ENCODE assay signal across 8 cellular contexts in genomic region chr1:21659099-21659923, GRCh38. TPM values are rescaled to one million over a fixed set of nuclear protein-coding genes. Genes with fewer than 3 reads are reported as not detected.
DNase-seq lines count a peak whose midpoint lies in the region; ATAC-seq and TF ChIP-seq lines count a peak whose summit lies in the region.

No MANE protein-coding gene starts in this region.

- TF ChIP-seq CTCF in RWPE1 (conservative IDR thresholded peaks at IDR 0.05; ENCODE audit: low read depth) = peak; percentile 95
- TF ChIP-seq CTCF in foreskin keratinocyte (conservative IDR thresholded peaks at IDR 0.05) = peak; percentile 99
- peak; percentile 78 to 96 (median 92) for TF ChIP-seq CTCF in testis (IDR thresholded peaks at IDR 0.05)

- no peaks in the 10 kb centered on the region for H3K36me3 ChIP-seq in testis (ENCODE audit: low read depth, missing control alignments)

- H3K4me1 ChIP-seq in foreskin keratinocyte = no peaks in the 10 kb centered on the region
- H3K4me1 ChIP-seq in testis = peaks cover 3% of the 10 kb centered on the region

- no peak for TF ChIP-seq POLR2A in testis (IDR thresholded peaks at IDR 0.05)

- intact Hi-C loops in testis (cut with DNase I; ENCODE audit: low total_unique reads) = no loop called here

- WGBS in testis, 2 donors = 0 to 1% methylated on average over 11 to 56 of the region's 64 CpGs

- peak; percentile 59 for ATAC-seq in foreskin keratinocyte
- ATAC-seq in GM18520 (IDR thresholded peaks at IDR 0.05; ENCODE audit: unreplicated experiment) = no peak

- POLR2A ChIA-PET in RWPE1 (lab: Yijun Ruan, JAX; ENCODE audit: low non-redundant PET) = interaction anchor here (0.5 kb wide), 1 partner anchor 169 kb away, joined by 6 read pairs; no protein-coding TSS in a partner anchor

- H3K27ac ChIP-seq in RWPE1 (no peak overlapping the region), foreskin keratinocyte (no peak overlapping the region), testis (no peak overlapping the region)

- H3K4me3 ChIP-seq in testis = peak overlapping the region in 1 of 2 donors; percentile 20

- H3K9me3 ChIP-seq in testis = no peaks in the 10 kb centered on the region

- CTCF ChIA-PET in RWPE1 (lab: Yijun Ruan, JAX) = interaction anchor here (0.6 to 1.5 kb wide), 11 partner anchors 15 to 426 kb away, joined by 3 to 13 read pairs (median 5); no protein-coding TSS in a partner anchor

- peaks cover 14% of the 10 kb centered on the region for H3K27me3 ChIP-seq in foreskin keratinocyte
- no peaks in the 10 kb centered on the region for H3K27me3 ChIP-seq in testis

- peak; percentile 72 for DNase-seq in Daoy (ENCODE audit: low read depth)
- peak; percentile 44 for DNase-seq in LHCN-M2 (ENCODE audit: low read depth)
- peak; percentile 88 for DNase-seq in RWPE1 (ENCODE audit: low spot score)
- DNase-seq in activated effector memory CD4-positive, alpha-beta T cell treated with Interleukin-2 at 50 U/mL for 16 hours = peak; percentile 74
- peak in 1 of 2 donors; percentile 31 for DNase-seq in foreskin keratinocyte
- DNase-seq in occipital lobe (lab: John Stamatoyannopoulos, UW) = peak; percentile 52
- DNase-seq in testis = peak; percentile 85

RNA-seq across cellular contexts. Expression of gene RAP1GAP, which starts 9.8 kb away (rescaled TPM):
- total RNA-seq in Daoy (2014; rRNA removed; shearing (Covaris generic)) = 0.39 and 0.80 TPM in 2 replicates
- total RNA-seq in LHCN-M2 (2014; rRNA removed) = 0.06 and 0.13 TPM in 2 replicates
- 0.26 TPM for polyA plus RNA-seq in LHCN-M2 (2012)
- 0.63 and 1.0 TPM in 2 replicates for total RNA-seq in foreskin keratinocyte
- polyA plus RNA-seq in foreskin keratinocyte = 0.57 and 1.2 TPM in 2 replicates
- total RNA-seq in occipital lobe = 26.4 TPM
- total RNA-seq in testis = 1 to 10 TPM; 8.0 to 8.4 TPM
- 7.4 TPM for polyA plus RNA-seq in testis (ENCODE audit: insufficient read depth, low read depth, low replicate concordance)
